ENCODE assay signal across 22 cellular contexts in the genomic region with DNA sequence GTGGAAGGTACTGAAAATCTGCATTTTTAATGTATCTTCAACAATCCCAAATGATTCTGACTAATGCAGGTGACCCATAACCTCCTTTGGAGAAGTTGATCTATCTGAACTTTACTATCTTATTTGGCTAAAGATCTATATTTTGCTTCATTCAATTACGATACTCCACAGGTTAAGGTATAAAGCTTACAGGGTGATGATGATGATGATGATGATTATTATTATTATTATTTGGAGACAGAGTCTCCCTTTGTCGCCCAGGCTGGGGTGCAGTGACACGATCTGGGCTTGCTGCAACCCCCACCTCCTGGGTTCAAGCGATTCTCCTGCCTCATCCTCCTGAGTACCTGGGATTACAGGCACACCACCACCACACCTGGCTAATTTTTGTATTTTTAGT.
"Had no signal": no experiment of that assay in that cellular context is flagged by ENCODE, and none has a peak within 500 bp of the region (broad histone marks: within the 10 kb centered on the region; RNA-seq: fewer than 3 reads in every experiment).

No MANE protein-coding gene starts in this region.

- H3K27me3 Mint-ChIP-seq: activated CD8-positive, alpha-beta T cell treated with anti-CD3 and anti-CD28 coated beads for 36 hours; activated naive CD4-positive, alpha-beta T cell treated with anti-CD3 and anti-CD28 coated beads, Interleukin-2, amount 10 ng/mL, durations not matched to agents 7 days and 5 days; activated naive CD8-positive, alpha-beta T cell treated with anti-CD3 and anti-CD28 coated beads for 36 hours had no signal

- H3K9me3 ChIP-seq: adrenal gland, body of pancreas, breast epithelium, SJCRH30 had no signal

- ATAC-seq: activated T-cell treated with anti-CD3 and anti-CD28 coated beads, Interleukin-2, amount 50 U/mL, for 4 hours; body of pancreas; Panc1 had no signal

- H3K36me3 ChIP-seq: adrenal gland, breast epithelium had no signal

- H3K9me3 Mint-ChIP-seq: activated CD8-positive, alpha-beta T cell treated with anti-CD3 and anti-CD28 coated beads for 36 hours; activated naive CD4-positive, alpha-beta T cell treated with anti-CD3 and anti-CD28 coated beads, Interleukin-2, amount 10 ng/mL, durations not matched to agents 7 days and 5 days; activated T-cell treated with anti-CD3 and anti-CD28 coated beads, Interleukin-2, amount 50 U/mL, for 4 hours; activated T-helper 1 cell treated with anti-CD3 and anti-CD28 coated beads, Interleukin-12 subunit alpha, Interleukin-12 subunit beta, Interleukin-2, Interleukin-4 antibody, amounts not matched to agents 30 ng/mL and 10 ng/mL and 1 ng/mL, durations not matched to agents 14 hours and 24 hours and 36 hours; T-helper 2 cell treated with Interferon-gamma antibody and Interleukin-4, amounts not matched to agents 5 μg/mL and 100 μg/mL, for 36 hours had no signal

- H3K27ac ChIP-seq: adrenal gland, body of pancreas, breast epithelium, SJCRH30, SK-N-MC had no signal

- H3K27me3 ChIP-seq: adrenal gland, body of pancreas, breast epithelium, SJCRH30 had no signal

- H3K4me3 Mint-ChIP-seq: activated CD8-positive, alpha-beta T cell treated with anti-CD3 and anti-CD28 coated beads for 36 hours; activated naive CD4-positive, alpha-beta T cell treated with anti-CD3 and anti-CD28 coated beads, Interleukin-2, amount 10 ng/mL, durations not matched to agents 7 days and 5 days; activated naive CD8-positive, alpha-beta T cell treated with anti-CD3 and anti-CD28 coated beads for 36 hours; activated T-cell treated with anti-CD3 and anti-CD28 coated beads, Interleukin-2, amount 50 U/mL, for 4 hours; activated T-helper 1 cell treated with anti-CD3 and anti-CD28 coated beads, Interleukin-12 subunit alpha, Interleukin-12 subunit beta, Interleukin-2, Interleukin-4 antibody, amounts not matched to agents 30 ng/mL and 10 ng/mL and 1 ng/mL, durations not matched to agents 14 hours and 24 hours and 36 hours had no signal

- H3K27ac Mint-ChIP-seq: activated naive CD8-positive, alpha-beta T cell treated with anti-CD3 and anti-CD28 coated beads for 36 hours had no signal

- H3K4me3 ChIP-seq: adrenal gland, body of pancreas, breast epithelium, SJCRH30, SK-N-MC had no signal

- H3K4me1 ChIP-seq: SJCRH30 had no signal

- DNase-seq: activated CD4-positive, alpha-beta T cell treated with anti-CD3 and anti-CD28 coated beads, Interleukin-2, amount 50 U/mL, for 1 hour; activated CD8-positive, alpha-beta T cell treated with anti-CD3 and anti-CD28 coated beads for 36 hours; activated gamma-delta T cell treated with Interleukin-2 at 50 U/mL for 16 hours; activated naive CD4-positive, alpha-beta T cell treated with anti-CD3 and anti-CD28 coated beads, Interleukin-2, amount 10 ng/mL, durations not matched to agents 7 days and 5 days; activated naive CD8-positive, alpha-beta T cell treated with anti-CD3 and anti-CD28 coated beads for 36 hours; activated T-cell treated with anti-CD3 and anti-CD28 coated beads, Interleukin-2, amount 50 U/mL, for 4 hours; adrenal gland; body of pancreas; NCI-H1105 treated with DMSO at 0.1 percent for 48 hours; NCI-H1436; NCI-H1694; NCI-H1930; NCI-H2081 treated with DMSO at 0.1 percent for 48 hours; NCI-H345; NCI-H524 treated with DMSO at 0.1 percent for 48 hours; SHP77; SJCRH30 had no signal
